Comparison of ENCODE assay signal across 3 cellular contexts in genomic region chr18:42568773-42569172, GRCh38.
TF ChIP-seq lines count a peak whose summit lies in the region.

No MANE protein-coding gene starts in this region.

TF ChIP-seq in A549, 52 proteins besides CTCF, POLR2A, EP300 and RAD21:
- no peak for TF ChIP-seq FOSB (CRISPR knock-in tag; IDR thresholded peaks at IDR 0.05)
- TF ChIP-seq MAFK (IDR thresholded peaks at IDR 0.05; ENCODE audit: partially characterized antibody): peak; percentile 57

TF ChIP-seq in IMR-90, 13 proteins besides CTCF, POLR2A, EP300 and RAD21:
- TF ChIP-seq CHD1 (IDR thresholded peaks at IDR 0.05; ENCODE audit: low read depth, low read length) (no peak), NFE2L2 (IDR thresholded peaks at IDR 0.05; ENCODE audit: low read depth, low read length) (no peak), MAFK (IDR thresholded peaks at IDR 0.05; ENCODE audit: low read depth, low read length) (peak; percentile 92), RFX5 (IDR thresholded peaks at IDR 0.05; ENCODE audit: low read depth, low read length) (no peak), BHLHE40 (IDR thresholded peaks at IDR 0.05; ENCODE audit: low read depth, low read length) (no peak)

TF ChIP-seq in H1, 55 proteins besides CTCF, POLR2A, EP300 and RAD21:
- TF ChIP-seq SP4 (IDR thresholded peaks at IDR 0.05; ENCODE audit: low read length) (no peak), MAFK (IDR thresholded peaks at IDR 0.05; ENCODE audit: low read depth, low read length) (peak; percentile 78)
